Comparison of ENCODE assay signal across 2 cellular contexts in genomic region chr1:234473123-234473522, GRCh38.
TF ChIP-seq lines count a peak whose summit lies in the region.

No MANE protein-coding gene starts in this region.

TF ChIP-seq in SK-N-SH treated with all-trans-retinoic acid at 6 μM for 48 hours, 23 proteins besides CTCF, POLR2A, EP300 and RAD21 (continued from another document):
- no peak for TF ChIP-seq ZNF8 (CRISPR knock-in tag; IDR thresholded peaks at IDR 0.05)

TF ChIP-seq in HepG2, 621 proteins besides CTCF, POLR2A, EP300 and RAD21 (continued from another document):
- TF ChIP-seq SNAPC4 (CRISPR knock-in tag; IDR thresholded peaks at IDR 0.05) (no peak), MTA3 (CRISPR knock-in tag; IDR thresholded peaks at IDR 0.05) (no peak)
